In the genomic region with DNA sequence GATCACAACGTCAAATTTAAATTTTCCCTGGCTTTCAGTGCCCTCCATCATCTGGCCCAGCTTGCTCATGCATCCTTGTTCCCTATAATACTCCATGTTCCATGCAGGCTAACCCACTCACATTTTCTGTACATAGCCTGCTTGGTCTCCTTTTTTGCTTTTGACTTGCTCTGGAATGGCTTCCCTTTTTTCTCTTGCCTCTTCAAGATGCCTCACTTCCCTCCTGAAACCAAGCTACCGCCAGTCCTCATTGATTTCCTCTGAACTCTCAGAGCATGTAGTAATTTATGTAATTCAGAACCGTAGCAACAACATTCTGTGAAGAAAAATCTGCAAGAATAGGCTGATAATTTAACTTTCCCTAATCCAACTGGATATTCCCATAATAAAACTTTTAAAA, we compare ENCODE assay signal across 13 cellular contexts. TPM values are rescaled to one million over a fixed set of nuclear protein-coding genes. Genes with fewer than 3 reads are reported as not detected.
DNase-seq lines count a peak whose midpoint lies in the region; ATAC-seq, FAIRE-seq and TF ChIP-seq lines count a peak whose summit lies in the region.
"Had no signal": no experiment of that assay in that cellular context is flagged by ENCODE, and none has a peak within 500 bp of the region (broad histone marks: within the 10 kb centered on the region; RNA-seq: fewer than 3 reads in every experiment).

No MANE protein-coding gene starts in this region.

- H3K27me3 Mint-ChIP-seq in activated CD4-positive, alpha-beta T cell treated with anti-CD3 and anti-CD28 coated beads for 36 hours = no peaks in the 10 kb centered on the region

- H4K91ac ChIP-seq in trophoblast cell (ENCODE audit: low read depth, low read length) = no peak overlapping the region

- H3K18ac ChIP-seq in trophoblast cell (ENCODE audit: low read length) = no peak overlapping the region

- H3K36me3 Mint-ChIP-seq in activated CD4-positive, alpha-beta T cell treated with anti-CD3 and anti-CD28 coated beads for 36 hours (ENCODE audit: low read depth) = peaks cover 69% of the 10 kb centered on the region

- POLR2A ChIA-PET in activated CD4-positive, alpha-beta T cell treated with anti-CD3 and anti-CD28 coated beads for 36 hours (lab: Charles Lee) = interaction anchor here (1.0 to 1.4 kb wide), 2 partner anchors 9 to 95 kb away, joined by 3 to 4 read pairs; no protein-coding TSS in a partner anchor
- POLR2A ChIA-PET in GM12878 (lab: Charles Lee) = interaction anchor here (0.5 to 3.3 kb wide), 5 partner anchors 9 to 888 kb away, joined by 3 to 25 read pairs (median 6); partner anchors contain the start of gene CAP1

- peak overlapping the region; percentile 63 for H3K4me2 ChIP-seq in GM12878 (ENCODE audit: control insufficient read depth, insufficient read depth)
- no peak overlapping the region for H3K4me2 ChIP-seq in trophoblast cell (ENCODE audit: low read length)
- H3K4me2 ChIP-seq: A549 had no signal

- no peak for FAIRE-seq in GM12878 (lab: Jason Lieb, UNC)
- FAIRE-seq: A549 had no signal

- no peak overlapping the region for H4K8ac ChIP-seq in trophoblast cell (ENCODE audit: low read depth, low read length)

- H3K4me3 Mint-ChIP-seq in activated CD4-positive, alpha-beta T cell treated with anti-CD3 and anti-CD28 coated beads for 36 hours = peak overlapping the region; percentile 30

- no peak overlapping the region for H2BK120ac ChIP-seq in trophoblast cell (ENCODE audit: insufficient read depth, low read length, poor library complexity)

- ATAC-seq in activated CD4-positive, alpha-beta T cell treated with anti-CD3 and anti-CD28 coated beads for 36 hours = no peak
- ATAC-seq in GM12878 (peak; percentile 40), HG03342 (IDR thresholded peaks at IDR 0.05; ENCODE audit: unreplicated experiment) (no peak), HG03469 (IDR thresholded peaks at IDR 0.05; ENCODE audit: unreplicated experiment) (no peak)
- ATAC-seq: A549, gastrocnemius medialis had no signal

- H3K9ac ChIP-seq in GM12878 (ENCODE audit: control insufficient read depth, insufficient read depth, low read length) = peak overlapping the region; percentile 22; the same call in 1 of the 2 replicates
- no peak overlapping the region for H3K9ac ChIP-seq in trophoblast cell (ENCODE audit: low read length)

- H4K20me1 ChIP-seq in GM12878 (ENCODE audit: control insufficient read depth, insufficient read depth) = peaks cover 3% of the 10 kb centered on the region

- intact Hi-C loops in activated CD4-positive, alpha-beta T cell treated with anti-CD3 and anti-CD28 coated beads for 36 hours (cut with DNase I, micrococcal nuclease) = no loop called here
- intact Hi-C loops in GM12878 (cut with micrococcal nuclease; ENCODE audit: unreplicated experiment) = no loop called here

- H3K4me3 ChIP-seq in GM12878 = no peak overlapping the region
- no peak overlapping the region for H3K4me3 ChIP-seq in trophoblast cell (ENCODE audit: low read depth, low read length)
- H3K4me3 ChIP-seq: A549, gastrocnemius medialis had no signal

- H2AK5ac ChIP-seq in trophoblast cell (ENCODE audit: low read length) = no peak overlapping the region

- H3K14ac ChIP-seq in trophoblast cell (ENCODE audit: low read length) = no peak overlapping the region

- H4K12ac ChIP-seq in trophoblast cell (ENCODE audit: low read depth, low read length) = no peak overlapping the region

- RAD21 ChIA-PET in GM12878 (lab: Charles Lee; ENCODE audit: unreplicated experiment) = interaction anchor here (1.3 to 1.6 kb wide), 3 partner anchors 10 to 131 kb away, joined by 3 to 8 read pairs (median 4); no protein-coding TSS in a partner anchor

- no peaks in the 10 kb centered on the region for H3K9me3 ChIP-seq in GM12878 (replicated peaks; ENCODE audit: control insufficient read depth, insufficient read depth, low read length)
- H3K9me3 ChIP-seq in trophoblast cell (ENCODE audit: insufficient read depth, low read depth, low read length) = peaks cover 2% of the 10 kb centered on the region
- H3K9me3 ChIP-seq: A549, gastrocnemius medialis had no signal

- no peaks in the 10 kb centered on the region for H3K9me3 Mint-ChIP-seq in activated CD4-positive, alpha-beta T cell treated with anti-CD3 and anti-CD28 coated beads for 36 hours (ENCODE audit: low read depth)

- peak overlapping the region; percentile 61 for H3K4ac ChIP-seq in trophoblast cell (ENCODE audit: low read depth, low read length)

- no peaks in the 10 kb centered on the region for H3K27me3 ChIP-seq in GM12878 (replicated peaks in 1 of 2; ENCODE audit: control insufficient read depth in 2 of 2, insufficient read depth in 2 of 2, low read length in 1 of 2)
- no peaks in the 10 kb centered on the region for H3K27me3 ChIP-seq in trophoblast cell (ENCODE audit: insufficient read depth, low read length)
- H3K27me3 ChIP-seq: gastrocnemius medialis had no signal

- no TSS peak for BruUV-seq in GM12878 (replicated peaks; lab: Mats Ljungman, UMichigan)

- no peak overlapping the region for H2BK5ac ChIP-seq in trophoblast cell (ENCODE audit: low read depth, low read length, poor library complexity)

- no peak for TF ChIP-seq POLR2A in GM12878 (IDR thresholded peaks at IDR 0.05; ENCODE audit: low read depth, low read length)

- peak overlapping the region; percentile 53; the same call in 1 of the 2 replicates for H3K27ac ChIP-seq in GM12878 (ENCODE audit: control insufficient read depth, insufficient read depth)
- no peak overlapping the region for H3K27ac ChIP-seq in trophoblast cell (ENCODE audit: low read depth, low read length)
- H3K27ac ChIP-seq: A549, gastrocnemius medialis had no signal

- H3K4me1 Mint-ChIP-seq in activated CD4-positive, alpha-beta T cell treated with anti-CD3 and anti-CD28 coated beads for 36 hours = peaks cover 84% of the 10 kb centered on the region

- peaks cover 0 to 18% of the 10 kb centered on the region in 2 experiments; a peak in 3 of 4 replicates for H3K36me3 ChIP-seq in GM12878 (ENCODE audit: control insufficient read depth in 2 of 2, insufficient read depth in 2 of 2, low read length in 1 of 2)
- H3K36me3 ChIP-seq in trophoblast cell (ENCODE audit: control insufficient read depth in 1 of 2, insufficient read depth in 2 of 2, low read length in 2 of 2) = peaks cover 6 to 13% of the 10 kb centered on the region in 2 experiments
- H3K36me3 ChIP-seq: gastrocnemius medialis had no signal

- no peaks in the 10 kb centered on the region for H3K79me1 ChIP-seq in trophoblast cell (ENCODE audit: low read length)

- H3K27ac Mint-ChIP-seq in activated CD4-positive, alpha-beta T cell treated with anti-CD3 and anti-CD28 coated beads for 36 hours = peak overlapping the region; percentile 89

- H3K79me2 ChIP-seq in GM12878 (ENCODE audit: control insufficient read depth, insufficient read depth, low read length) = peaks cover 93% of the 10 kb centered on the region
- peaks cover 20% of the 10 kb centered on the region for H3K79me2 ChIP-seq in trophoblast cell (ENCODE audit: control insufficient read depth, insufficient read depth, low read length, poor library complexity)

- TF ChIP-seq RAD21 in GM12878 (IDR thresholded peaks at IDR 0.05; ENCODE audit: insufficient read depth, low read depth, low read length) = no peak

- H3K23ac ChIP-seq in trophoblast cell (ENCODE audit: low read length) = no peak overlapping the region

- SMC1A ChIA-PET in GM12878 (lab: Charles Lee; ENCODE audit: uncharacterized antibody, unreplicated experiment) = interaction anchor here (0.6 to 4.1 kb wide), 7 partner anchors 8 to 214 kb away, joined by 3 to 18 read pairs (median 5); partner anchors contain the start of gene CAP1

- no peak for TF ChIP-seq CTCF in GM12878 (IDR thresholded peaks at IDR 0.05 in 2 of 3, conservative IDR thresholded peaks at IDR 0.05 in 1 of 3; ENCODE audit: control insufficient read depth in 2 of 3, extremely low read depth in 1 of 3, insufficient read depth in 1 of 3, low read depth in 3 of 3, low read length in 3 of 3)

- in situ Hi-C loops in GM12878 (cut with MboI) = no loop called here

- CTCF ChIA-PET in activated CD4-positive, alpha-beta T cell treated with anti-CD3 and anti-CD28 coated beads for 36 hours (lab: Charles Lee) = interaction anchor here (0.6 to 1.3 kb wide), 6 partner anchors 9 to 191 kb away, joined by 3 to 5 read pairs (median 4); partner anchors contain the start of gene CAP1
- CTCF ChIA-PET in GM12878 (lab: Yijun Ruan, JAX) = interaction anchor here (0.8 to 2.5 kb wide), 9 partner anchors 9 to 287 kb away, joined by 3 to 8 read pairs (median 6); no protein-coding TSS in a partner anchor

- TF ChIP-seq EP300 in GM12878 (IDR thresholded peaks at IDR 0.05; ENCODE audit: borderline replicate concordance in 1 of 2, control insufficient read depth in 1 of 2, low read depth in 2 of 2, low read length in 2 of 2) = no peak

- no peak overlapping the region for H2BK12ac ChIP-seq in trophoblast cell (ENCODE audit: low read length)

- H2AFZ ChIP-seq in GM12878 (ENCODE audit: control insufficient read depth, low read depth, low read length) = no peak overlapping the region
- no peak overlapping the region for H2AFZ ChIP-seq in trophoblast cell (ENCODE audit: insufficient read depth, low read length, poor library complexity)

- peaks cover 36% of the 10 kb centered on the region for H3K4me1 ChIP-seq in GM12878 (ENCODE audit: control insufficient read depth, insufficient read depth, low read length)
- no peaks in the 10 kb centered on the region for H3K4me1 ChIP-seq in trophoblast cell (ENCODE audit: control insufficient read depth in 1 of 2, insufficient read depth in 2 of 2, low read length in 2 of 2)

- WGBS in GM12878 (ENCODE audit: insufficient coverage, insufficient replicate concordance, low lambda C conversion rate, missing lambda C conversion rate) = 19% methylated on average over 3 of the region's 3 CpGs
- no CpG with 5 or more reads among the region's 3 CpGs for WGBS in trophoblast cell (ENCODE audit: extremely low coverage, insufficient coverage, insufficient read length)

- DNase-seq in activated CD4-positive, alpha-beta T cell treated with anti-CD3 and anti-CD28 coated beads for 36 hours = no peak
- no peak for DNase-seq in activated CD4-positive, alpha-beta T cell treated with anti-CD3 and anti-CD28 coated beads for 4 hours
- DNase-seq in MV-4-11 (lab: John Stamatoyannopoulos, UW) = peak; percentile 84
- DNase-seq in GM12878 (ENCODE audit: low read depth, low spot score) = no peak
- no peak for DNase-seq in trophoblast cell
- no peak for DNase-seq in AG08395 (ENCODE audit: low spot score)
- DNase-seq: dermis blood vessel endothelial cell, gastrocnemius medialis, NCI-H2227 treated with DMSO at 0.1 percent for 48 hours, RPMI8226 had no signal

RNA-seq across cellular contexts. Expression of gene CAP1, which starts 10.3 kb away (rescaled TPM):
- total RNA-seq in activated CD4-positive, alpha-beta T cell treated with anti-CD3 and anti-CD28 coated beads for 36 hours = 100 to 1,000 TPM; 527 to 553 TPM
- 67.9 and 74.3 TPM in 2 replicates for total RNA-seq in GM12878 (2013; cell fraction: nucleolus; rRNA removed)
- total RNA-seq in GM12878 (2014; rRNA removed) (378 and 394 TPM in 2 replicates), GM12878 (2014; rRNA removed; fragmentation: Illumina TruSeq; extraction: Trizol) (405 and 421 TPM in 2 replicates), GM12878 (2021) (482 and 491 TPM in 2 replicates)
- 209 TPM for polyA plus RNA-seq in GM12878 (2011; ENCODE audit: low read depth)
- polyA plus RNA-seq in GM12878 (2011; rRNA removed) (360 and 431 TPM in 2 replicates), GM12878 (2014; fragmentation: Illumina TruSeq; extraction: Trizol) (500 and 537 TPM in 2 replicates), GM12878 (2014; fragmentation: Nextera tagmentation; extraction: Ambion mirVana) (100 to 1,000 TPM; 413 to 441 TPM), GM12878 (2014; rRNA removed) (367 and 393 TPM in 2 replicates), GM12878 (2016; fragmentation: Nextera tagmentation; extraction: Ambion mirVana) (100 to 1,000 TPM; 475 to 481 TPM)
- 219 and 245 TPM in 2 replicates for polyA plus RNA-seq in GM12878 (2011; cell fraction: cytosol; rRNA removed)
- 178 and 179 TPM in 2 replicates for polyA plus RNA-seq in GM12878 (2011; cell fraction: nucleus; rRNA removed)
- 262 and 277 TPM in 2 replicates for polyA plus RNA-seq in GM12878 (2012)
- 238 and 242 TPM in 2 replicates for polyA minus RNA-seq in GM12878 (2011; rRNA and poly(A)+ RNA removed)
- 82.6 and 88.4 TPM in 2 replicates for polyA minus RNA-seq in GM12878 (2011; cell fraction: cytosol; rRNA and poly(A)+ RNA removed)
- polyA minus RNA-seq in GM12878 (2011; cell fraction: nucleus; rRNA and poly(A)+ RNA removed) = 51.4 and 68.3 TPM in 2 replicates
- 402 and 406 TPM in 2 replicates for polyA plus RNA-seq in trophoblast cell (2013)

RNA-seq across cellular contexts. Expression of gene PPT1, which starts 46.2 kb away (rescaled TPM):
- total RNA-seq in activated CD4-positive, alpha-beta T cell treated with anti-CD3 and anti-CD28 coated beads for 36 hours = 10 to 100 TPM; 75.4 to 77.4 TPM
- 42.3 and 51.6 TPM in 2 replicates for total RNA-seq in GM12878 (2013; cell fraction: nucleolus; rRNA removed)
- total RNA-seq in GM12878 (2014; rRNA removed) (67.6 and 70.2 TPM in 2 replicates), GM12878 (2014; rRNA removed; fragmentation: Illumina TruSeq; extraction: Trizol) (92.1 and 95.8 TPM in 2 replicates), GM12878 (2021) (70.7 and 72.8 TPM in 2 replicates)
- 38.5 TPM for polyA plus RNA-seq in GM12878 (2011; ENCODE audit: low read depth)
- polyA plus RNA-seq in GM12878 (2011; rRNA removed) (50.4 and 55.0 TPM in 2 replicates), GM12878 (2014; fragmentation: Illumina TruSeq; extraction: Trizol) (142 and 175 TPM in 2 replicates), GM12878 (2014; fragmentation: Nextera tagmentation; extraction: Ambion mirVana) (100 to 1,000 TPM; 111 to 147 TPM), GM12878 (2014; rRNA removed) (58.1 and 68.0 TPM in 2 replicates), GM12878 (2016; fragmentation: Nextera tagmentation; extraction: Ambion mirVana) (100 to 1,000 TPM; 133 to 138 TPM)
- 39.0 and 41.3 TPM in 2 replicates for polyA plus RNA-seq in GM12878 (2011; cell fraction: cytosol; rRNA removed)
- 13.9 and 18.3 TPM in 2 replicates for polyA plus RNA-seq in GM12878 (2011; cell fraction: nucleus; rRNA removed)
- polyA plus RNA-seq in GM12878 (2012) = 44.2 and 48.5 TPM in 2 replicates
- polyA minus RNA-seq in GM12878 (2011; rRNA and poly(A)+ RNA removed) = 39.4 and 40.4 TPM in 2 replicates
- 16.8 and 18.8 TPM in 2 replicates for polyA minus RNA-seq in GM12878 (2011; cell fraction: cytosol; rRNA and poly(A)+ RNA removed)
- 3.7 and 5.9 TPM in 2 replicates for polyA minus RNA-seq in GM12878 (2011; cell fraction: nucleus; rRNA and poly(A)+ RNA removed)
- polyA plus RNA-seq in trophoblast cell (2013) = 65.0 and 65.2 TPM in 2 replicates
